In the genomic region with DNA sequence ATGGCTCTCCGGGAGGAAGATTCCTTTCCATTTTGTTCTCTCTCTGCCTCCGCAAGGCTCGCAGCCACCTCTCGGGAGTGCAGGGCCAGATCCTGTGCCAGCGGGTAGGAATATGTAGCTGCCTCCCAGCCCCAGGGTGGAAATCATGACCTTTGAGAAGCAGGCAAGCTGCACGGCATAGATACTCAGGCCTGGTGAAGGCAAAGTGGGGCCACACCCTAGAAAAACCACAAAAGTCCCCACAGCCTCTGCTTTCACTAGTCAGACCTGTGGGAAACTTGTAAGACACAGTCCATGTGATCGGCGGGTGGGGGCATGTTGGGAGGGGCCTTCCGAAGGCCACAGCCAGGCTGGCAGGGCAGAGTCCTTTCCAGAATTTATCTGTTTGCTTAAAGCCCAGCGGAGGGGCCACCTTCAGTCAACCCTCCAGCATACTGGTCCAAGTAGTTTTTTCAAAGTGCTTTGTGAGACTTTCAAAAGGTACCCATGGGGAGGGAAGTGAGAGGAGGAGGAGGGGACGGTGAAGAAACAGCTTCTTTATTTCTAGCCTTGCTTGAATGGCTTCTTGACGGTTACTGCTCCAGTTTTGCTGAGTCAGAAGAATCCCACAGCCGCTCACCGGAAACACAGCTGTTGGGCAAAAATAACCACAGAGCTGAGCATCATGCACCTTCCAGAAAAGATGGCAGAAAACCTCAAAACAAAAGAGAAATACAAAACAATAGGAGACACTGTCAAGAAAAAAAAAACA, we compare ENCODE assay signal across 1 cellular context.
A peak's percentile ranks its signal among the peaks of the same experiment; 100 is the strongest.
TF ChIP-seq lines count a peak whose summit lies in the region.

A gene (plus strand): TSS at position 52 of the 751 bp plus-strand sequence. CDS start 16,562 bp downstream, outside the sequence.

TF ChIP-seq in K562, 482 proteins besides CTCF, POLR2A, EP300 and RAD21 (continued from another document and continues in another):
- TF ChIP-seq, protein P1, sequence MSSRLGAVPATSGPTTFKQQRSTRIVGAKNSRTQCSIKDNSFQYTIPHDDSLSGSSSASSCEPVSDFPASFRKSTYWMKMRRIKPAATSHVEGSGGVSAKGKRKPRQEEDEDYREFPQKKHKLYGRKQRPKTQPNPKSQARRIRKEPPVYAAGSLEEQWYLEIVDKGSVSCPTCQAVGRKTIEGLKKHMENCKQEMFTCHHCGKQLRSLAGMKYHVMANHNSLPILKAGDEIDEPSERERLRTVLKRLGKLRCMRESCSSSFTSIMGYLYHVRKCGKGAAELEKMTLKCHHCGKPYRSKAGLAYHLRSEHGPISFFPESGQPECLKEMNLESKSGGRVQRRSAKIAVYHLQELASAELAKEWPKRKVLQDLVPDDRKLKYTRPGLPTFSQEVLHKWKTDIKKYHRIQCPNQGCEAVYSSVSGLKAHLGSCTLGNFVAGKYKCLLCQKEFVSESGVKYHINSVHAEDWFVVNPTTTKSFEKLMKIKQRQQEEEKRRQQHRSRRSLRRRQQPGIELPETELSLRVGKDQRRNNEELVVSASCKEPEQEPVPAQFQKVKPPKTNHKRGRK (tag; IDR thresholded peaks at IDR 0.05), result no peak
- TF ChIP-seq ZNF668 (CRISPR knock-in tag; IDR thresholded peaks at IDR 0.05), result no peak
- peak; percentile 75 for TF ChIP-seq CCNT2 (IDR thresholded peaks at IDR 0.05; ENCODE audit: borderline replicate concordance, extremely low read depth, insufficient read length, low read depth, low read length)
- TF ChIP-seq KDM2B (CRISPR knock-in tag; IDR thresholded peaks at IDR 0.05), result 0 out of 2 replicates have a peak, but pooled peaks have one; percentile 50
- no peak for TF ChIP-seq RFX7 (CRISPR knock-in tag; IDR thresholded peaks at IDR 0.05)
- no peak for TF ChIP-seq SMAD2 (IDR thresholded peaks at IDR 0.05; ENCODE audit: low read depth, low read length)
- TF ChIP-seq BRD9 (IDR thresholded peaks at IDR 0.05; ENCODE audit: low read depth, partially characterized antibody), result peak; percentile 94
- TF ChIP-seq ATF7 (IDR thresholded peaks at IDR 0.05), result peak; percentile 63
- no peak for TF ChIP-seq HSF4 (CRISPR knock-in tag; IDR thresholded peaks at IDR 0.05; ENCODE audit: borderline replicate concordance)
- TF ChIP-seq RBM15 (IDR thresholded peaks at IDR 0.05; ENCODE audit: insufficient read depth, low read length), result no peak
- no peak for TF ChIP-seq OTX1 (CRISPR knock-in tag; IDR thresholded peaks at IDR 0.05)
- TF ChIP-seq ZKSCAN1 (IDR thresholded peaks at IDR 0.05; ENCODE audit: low read depth, low read length), result peak; percentile 92
- no peak for TF ChIP-seq FIP1L1 (IDR thresholded peaks at IDR 0.05; ENCODE audit: low read depth, low read length, poor library complexity, severe bottlenecking)
- no peak; the same call in 1 of the 2 replicates for TF ChIP-seq PHF21A (IDR thresholded peaks at IDR 0.05; ENCODE audit: borderline replicate concordance, low read depth)
- TF ChIP-seq SMAD1 (IDR thresholded peaks at IDR 0.05; ENCODE audit: low read depth, low read length, partially characterized antibody), result peak; percentile 23
- TF ChIP-seq, protein P2, sequence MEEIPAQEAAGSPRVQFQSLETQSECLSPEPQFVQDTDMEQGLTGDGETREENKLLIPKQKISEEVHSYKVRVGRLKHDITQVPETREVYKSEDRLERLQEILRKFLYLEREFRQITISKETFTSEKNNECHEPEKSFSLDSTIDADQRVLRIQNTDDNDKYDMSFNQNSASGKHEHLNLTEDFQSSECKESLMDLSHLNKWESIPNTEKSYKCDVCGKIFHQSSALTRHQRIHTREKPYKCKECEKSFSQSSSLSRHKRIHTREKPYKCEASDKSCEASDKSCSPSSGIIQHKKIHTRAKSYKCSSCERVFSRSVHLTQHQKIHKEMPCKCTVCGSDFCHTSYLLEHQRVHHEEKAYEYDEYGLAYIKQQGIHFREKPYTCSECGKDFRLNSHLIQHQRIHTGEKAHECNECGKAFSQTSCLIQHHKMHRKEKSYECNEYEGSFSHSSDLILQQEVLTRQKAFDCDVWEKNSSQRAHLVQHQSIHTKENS (CRISPR knock-in tag; IDR thresholded peaks at IDR 0.05), result no peak
- TF ChIP-seq E2F3 (CRISPR knock-in tag; IDR thresholded peaks at IDR 0.05), result 0 out of 2 replicates have a peak, but pooled peaks have one; percentile 32
- TF ChIP-seq, protein P3, sequence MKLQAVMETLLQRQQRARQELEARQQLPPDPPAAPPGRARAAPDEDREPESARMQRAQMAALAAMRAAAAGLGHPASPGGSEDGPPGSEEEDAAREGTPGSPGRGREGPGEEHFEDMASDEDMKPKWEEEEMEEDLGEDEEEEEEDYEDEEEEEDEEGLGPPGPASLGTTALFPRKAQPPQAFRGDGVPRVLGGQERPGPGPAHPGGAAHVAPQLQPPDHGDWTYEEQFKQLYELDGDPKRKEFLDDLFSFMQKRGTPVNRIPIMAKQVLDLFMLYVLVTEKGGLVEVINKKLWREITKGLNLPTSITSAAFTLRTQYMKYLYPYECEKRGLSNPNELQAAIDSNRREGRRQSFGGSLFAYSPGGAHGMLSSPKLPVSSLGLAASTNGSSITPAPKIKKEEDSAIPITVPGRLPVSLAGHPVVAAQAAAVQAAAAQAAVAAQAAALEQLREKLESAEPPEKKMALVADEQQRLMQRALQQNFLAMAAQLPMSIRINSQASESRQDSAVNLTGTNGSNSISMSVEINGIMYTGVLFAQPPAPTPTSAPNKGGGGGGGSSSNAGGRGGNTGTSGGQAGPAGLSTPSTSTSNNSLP (IDR thresholded peaks at IDR 0.05; ENCODE audit: borderline replicate concordance, low read depth, low read length), result 0 out of 2 replicates have a peak, but pooled peaks have one; percentile 10
- no peak for TF ChIP-seq ZNF41 (CRISPR knock-in tag; conservative IDR thresholded peaks at IDR 0.05)
- TF ChIP-seq PCBP2 (IDR thresholded peaks at IDR 0.05; ENCODE audit: low read depth, low read length, poor library complexity, severe bottlenecking), result no peak
- peak; percentile 43; the same call in 1 of the 2 replicates for TF ChIP-seq ZEB2 (IDR thresholded peaks at IDR 0.05)
- no peak for TF ChIP-seq CSDE1 (IDR thresholded peaks at IDR 0.05)
- peak; percentile 73; the same call in 1 of the 2 replicates for TF ChIP-seq GTF2F1 (IDR thresholded peaks at IDR 0.05; ENCODE audit: low read depth, low read length)
- peak; percentile 87 for TF ChIP-seq TAF9B (IDR thresholded peaks at IDR 0.05; ENCODE audit: partially characterized antibody)
- no peak for TF ChIP-seq ATF1 (CRISPR knock-in tag; IDR thresholded peaks at IDR 0.05)
- TF ChIP-seq ATF1 (tag; IDR thresholded peaks at IDR 0.05), result peak; percentile 63; the same call in 1 of the 2 replicates
- peak; percentile 66; the same call in 1 of the 2 replicates for TF ChIP-seq ZNF197 (CRISPR knock-in tag; IDR thresholded peaks at IDR 0.05; ENCODE audit: low read depth)
- peak; percentile 82 for TF ChIP-seq EP400 (IDR thresholded peaks at IDR 0.05)
- peak; percentile 99 to 100 for TF ChIP-seq MAZ (CRISPR knock-in tag; conservative IDR thresholded peaks at IDR 0.05 in 1 of 2, IDR thresholded peaks at IDR 0.05 in 1 of 2)
- TF ChIP-seq, protein P4, sequence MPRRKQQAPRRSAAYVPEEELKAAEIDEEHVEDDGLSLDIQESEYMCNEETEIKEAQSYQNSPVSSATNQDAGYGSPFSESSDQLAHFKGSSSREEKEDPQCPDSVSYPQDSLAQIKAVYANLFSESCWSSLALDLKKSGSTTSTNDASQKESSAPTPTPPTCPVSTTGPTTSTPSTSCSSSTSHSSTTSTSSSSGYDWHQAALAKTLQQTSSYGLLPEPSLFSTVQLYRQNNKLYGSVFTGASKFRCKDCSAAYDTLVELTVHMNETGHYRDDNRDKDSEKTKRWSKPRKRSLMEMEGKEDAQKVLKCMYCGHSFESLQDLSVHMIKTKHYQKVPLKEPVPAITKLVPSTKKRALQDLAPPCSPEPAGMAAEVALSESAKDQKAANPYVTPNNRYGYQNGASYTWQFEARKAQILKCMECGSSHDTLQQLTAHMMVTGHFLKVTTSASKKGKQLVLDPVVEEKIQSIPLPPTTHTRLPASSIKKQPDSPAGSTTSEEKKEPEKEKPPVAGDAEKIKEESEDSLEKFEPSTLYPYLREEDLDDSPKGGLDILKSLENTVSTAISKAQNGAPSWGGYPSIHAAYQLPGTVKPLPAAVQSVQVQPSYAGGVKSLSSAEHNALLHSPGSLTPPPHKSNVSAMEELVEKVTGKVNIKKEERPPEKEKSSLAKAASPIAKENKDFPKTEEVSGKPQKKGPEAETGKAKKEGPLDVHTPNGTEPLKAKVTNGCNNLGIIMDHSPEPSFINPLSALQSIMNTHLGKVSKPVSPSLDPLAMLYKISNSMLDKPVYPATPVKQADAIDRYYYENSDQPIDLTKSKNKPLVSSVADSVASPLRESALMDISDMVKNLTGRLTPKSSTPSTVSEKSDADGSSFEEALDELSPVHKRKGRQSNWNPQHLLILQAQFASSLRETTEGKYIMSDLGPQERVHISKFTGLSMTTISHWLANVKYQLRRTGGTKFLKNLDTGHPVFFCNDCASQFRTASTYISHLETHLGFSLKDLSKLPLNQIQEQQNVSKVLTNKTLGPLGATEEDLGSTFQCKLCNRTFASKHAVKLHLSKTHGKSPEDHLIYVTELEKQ (CRISPR knock-in tag; IDR thresholded peaks at IDR 0.05), result no peak
- TF ChIP-seq, protein P5, sequence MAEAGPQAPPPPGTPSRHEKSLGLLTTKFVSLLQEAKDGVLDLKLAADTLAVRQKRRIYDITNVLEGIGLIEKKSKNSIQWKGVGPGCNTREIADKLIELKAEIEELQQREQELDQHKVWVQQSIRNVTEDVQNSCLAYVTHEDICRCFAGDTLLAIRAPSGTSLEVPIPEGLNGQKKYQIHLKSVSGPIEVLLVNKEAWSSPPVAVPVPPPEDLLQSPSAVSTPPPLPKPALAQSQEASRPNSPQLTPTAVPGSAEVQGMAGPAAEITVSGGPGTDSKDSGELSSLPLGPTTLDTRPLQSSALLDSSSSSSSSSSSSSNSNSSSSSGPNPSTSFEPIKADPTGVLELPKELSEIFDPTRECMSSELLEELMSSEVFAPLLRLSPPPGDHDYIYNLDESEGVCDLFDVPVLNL (CRISPR knock-in tag; IDR thresholded peaks at IDR 0.05; ENCODE audit: low read depth), result no peak
- no peak for TF ChIP-seq CBX2 (IDR thresholded peaks at IDR 0.05; ENCODE audit: insufficient read depth, low read length, poor library complexity, severe bottlenecking)
- TF ChIP-seq, protein P6, sequence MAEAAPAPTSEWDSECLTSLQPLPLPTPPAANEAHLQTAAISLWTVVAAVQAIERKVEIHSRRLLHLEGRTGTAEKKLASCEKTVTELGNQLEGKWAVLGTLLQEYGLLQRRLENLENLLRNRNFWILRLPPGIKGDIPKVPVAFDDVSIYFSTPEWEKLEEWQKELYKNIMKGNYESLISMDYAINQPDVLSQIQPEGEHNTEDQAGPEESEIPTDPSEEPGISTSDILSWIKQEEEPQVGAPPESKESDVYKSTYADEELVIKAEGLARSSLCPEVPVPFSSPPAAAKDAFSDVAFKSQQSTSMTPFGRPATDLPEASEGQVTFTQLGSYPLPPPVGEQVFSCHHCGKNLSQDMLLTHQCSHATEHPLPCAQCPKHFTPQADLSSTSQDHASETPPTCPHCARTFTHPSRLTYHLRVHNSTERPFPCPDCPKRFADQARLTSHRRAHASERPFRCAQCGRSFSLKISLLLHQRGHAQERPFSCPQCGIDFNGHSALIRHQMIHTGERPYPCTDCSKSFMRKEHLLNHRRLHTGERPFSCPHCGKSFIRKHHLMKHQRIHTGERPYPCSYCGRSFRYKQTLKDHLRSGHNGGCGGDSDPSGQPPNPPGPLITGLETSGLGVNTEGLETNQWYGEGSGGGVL (CRISPR knock-in tag; IDR thresholded peaks at IDR 0.05), result no peak
- TF ChIP-seq MIER1 (IDR thresholded peaks at IDR 0.05; ENCODE audit: low read depth), result no peak
- TF ChIP-seq CC2D1A (IDR thresholded peaks at IDR 0.05), result peak; percentile 53
- no peak for TF ChIP-seq PHB (CRISPR knock-in tag; IDR thresholded peaks at IDR 0.05)
- peak; percentile 100 for TF ChIP-seq ZNF316 (IDR thresholded peaks at IDR 0.05)
- TF ChIP-seq BRCA1 (IDR thresholded peaks at IDR 0.05), result no peak
- TF ChIP-seq BRCA1 (CRISPR knock-in tag; IDR thresholded peaks at IDR 0.05), result no peak
- 0 out of 2 replicates have a peak, but pooled peaks have one; percentile 51 for TF ChIP-seq TEAD2 (tag; IDR thresholded peaks at IDR 0.05)
- TF ChIP-seq PHF8 (IDR thresholded peaks at IDR 0.05; ENCODE audit: borderline replicate concordance, low read length), result peak; percentile 67; the same call in 1 of the 2 replicates
- TF ChIP-seq, protein P7, sequence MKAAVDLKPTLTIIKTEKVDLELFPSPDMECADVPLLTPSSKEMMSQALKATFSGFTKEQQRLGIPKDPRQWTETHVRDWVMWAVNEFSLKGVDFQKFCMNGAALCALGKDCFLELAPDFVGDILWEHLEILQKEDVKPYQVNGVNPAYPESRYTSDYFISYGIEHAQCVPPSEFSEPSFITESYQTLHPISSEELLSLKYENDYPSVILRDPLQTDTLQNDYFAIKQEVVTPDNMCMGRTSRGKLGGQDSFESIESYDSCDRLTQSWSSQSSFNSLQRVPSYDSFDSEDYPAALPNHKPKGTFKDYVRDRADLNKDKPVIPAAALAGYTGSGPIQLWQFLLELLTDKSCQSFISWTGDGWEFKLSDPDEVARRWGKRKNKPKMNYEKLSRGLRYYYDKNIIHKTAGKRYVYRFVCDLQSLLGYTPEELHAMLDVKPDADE (conservative IDR thresholded peaks at IDR 0.05; ENCODE audit: control insufficient read depth, low read depth, low read length), result peak; percentile 68; the same call in 1 of the 2 replicates
- TF ChIP-seq MTA1 (IDR thresholded peaks at IDR 0.05; ENCODE audit: borderline replicate concordance), result peak; percentile 51; the same call in 1 of the 2 replicates
- peak; percentile 82; the same call in 1 of the 2 replicates for TF ChIP-seq ZNF644 (tag; IDR thresholded peaks at IDR 0.05; ENCODE audit: low read depth)
- no peak for TF ChIP-seq ZFP1 (CRISPR knock-in tag; IDR thresholded peaks at IDR 0.05)
- no peak for TF ChIP-seq HMG20B (CRISPR knock-in tag; IDR thresholded peaks at IDR 0.05)
- TF ChIP-seq, protein P8, sequence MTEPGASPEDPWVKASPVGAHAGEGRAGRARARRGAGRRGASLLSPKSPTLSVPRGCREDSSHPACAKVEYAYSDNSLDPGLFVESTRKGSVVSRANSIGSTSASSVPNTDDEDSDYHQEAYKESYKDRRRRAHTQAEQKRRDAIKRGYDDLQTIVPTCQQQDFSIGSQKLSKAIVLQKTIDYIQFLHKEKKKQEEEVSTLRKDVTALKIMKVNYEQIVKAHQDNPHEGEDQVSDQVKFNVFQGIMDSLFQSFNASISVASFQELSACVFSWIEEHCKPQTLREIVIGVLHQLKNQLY (CRISPR knock-in tag; conservative IDR thresholded peaks at IDR 0.05), result no peak
- TF ChIP-seq, protein P9, sequence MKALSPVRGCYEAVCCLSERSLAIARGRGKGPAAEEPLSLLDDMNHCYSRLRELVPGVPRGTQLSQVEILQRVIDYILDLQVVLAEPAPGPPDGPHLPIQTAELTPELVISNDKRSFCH (CRISPR knock-in tag; IDR thresholded peaks at IDR 0.05), result no peak
- TF ChIP-seq, protein P9 (tag; IDR thresholded peaks at IDR 0.05), result peak; percentile 99
- TF ChIP-seq, protein P10, sequence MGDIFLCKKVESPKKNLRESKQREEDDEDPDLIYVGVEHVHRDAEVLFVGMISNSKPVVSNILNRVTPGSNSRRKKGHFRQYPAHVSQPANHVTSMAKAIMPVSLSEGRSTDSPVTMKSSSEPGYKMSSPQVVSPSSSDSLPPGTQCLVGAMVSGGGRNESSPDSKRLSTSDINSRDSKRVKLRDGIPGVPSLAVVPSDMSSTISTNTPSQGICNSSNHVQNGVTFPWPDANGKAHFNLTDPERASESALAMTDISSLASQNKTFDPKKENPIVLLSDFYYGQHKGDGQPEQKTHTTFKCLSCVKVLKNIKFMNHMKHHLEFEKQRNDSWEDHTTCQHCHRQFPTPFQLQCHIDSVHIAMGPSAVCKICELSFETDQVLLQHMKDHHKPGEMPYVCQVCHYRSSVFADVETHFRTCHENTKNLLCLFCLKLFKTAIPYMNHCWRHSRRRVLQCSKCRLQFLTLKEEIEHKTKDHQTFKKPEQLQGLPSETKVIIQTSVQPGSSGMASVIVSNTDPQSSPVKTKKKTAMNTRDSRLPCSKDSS (IDR thresholded peaks at IDR 0.05; ENCODE audit: low read depth, partially characterized antibody), result no peak
